ENCODE assay signal across 11 cellular contexts in the genomic region with DNA sequence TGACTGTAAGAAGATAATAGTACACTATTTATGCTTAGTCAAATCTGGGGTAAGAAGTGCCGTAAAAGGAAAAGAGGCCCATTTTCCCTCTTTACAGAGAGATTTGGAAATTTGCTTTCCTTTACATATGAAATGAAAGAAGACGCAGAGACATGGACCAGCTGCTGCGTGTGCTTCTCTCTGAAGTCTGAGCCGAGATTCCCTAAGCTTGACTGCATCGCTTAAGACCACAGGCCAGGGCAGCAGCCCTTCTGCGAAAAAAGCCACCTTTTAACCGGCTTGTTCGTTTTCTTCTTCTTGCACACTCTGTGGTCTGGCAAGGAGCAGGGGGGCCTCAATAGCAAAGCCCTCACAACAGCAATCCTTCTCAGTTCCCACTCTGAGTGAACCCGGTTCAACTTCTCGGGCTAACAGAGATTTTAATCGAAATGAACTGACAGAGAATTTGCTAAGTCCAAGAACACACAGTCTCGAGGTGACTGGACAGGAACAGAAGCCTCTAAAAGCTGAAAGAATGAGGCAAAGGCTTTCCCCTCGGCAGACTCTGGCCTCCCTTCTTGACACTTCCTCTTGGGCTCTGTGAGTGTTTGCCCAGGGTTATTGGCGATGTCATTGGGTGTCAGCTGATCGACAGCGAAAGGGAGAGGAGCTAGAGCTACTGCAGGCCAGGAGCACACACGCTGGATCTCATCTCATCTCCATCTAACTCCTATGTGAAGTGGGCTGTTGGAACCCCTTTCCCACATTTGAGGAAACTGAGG.
DNase-seq lines count a peak whose midpoint lies in the region; ATAC-seq and TF ChIP-seq lines count a peak whose summit lies in the region.
"Had no signal": no experiment of that assay in that cellular context is flagged by ENCODE, and none has a peak within 500 bp of the region (broad histone marks: within the 10 kb centered on the region; RNA-seq: fewer than 3 reads in every experiment).

No MANE protein-coding gene starts in this region.

- no peak overlapping the region for H3K4ac ChIP-seq in mesendoderm (ENCODE audit: low read depth, low read length)

- no peak overlapping the region for H3K56ac ChIP-seq in mesendoderm (ENCODE audit: low read length)

- TF ChIP-seq POLR2A in esophagus muscularis mucosa (IDR thresholded peaks at IDR 0.05; ENCODE audit: low read depth): no peak

- no peaks in the 10 kb centered on the region for H3K27me3 ChIP-seq in esophagus muscularis mucosa
- H3K27me3 ChIP-seq in mesendoderm (ENCODE audit: insufficient read depth, low read length, poor library complexity): no peaks in the 10 kb centered on the region
- no peaks in the 10 kb centered on the region for H3K27me3 ChIP-seq in upper lobe of right lung
- H3K27me3 ChIP-seq: Peyer's patch had no signal

- H2BK15ac ChIP-seq in mesendoderm (replicated peaks; ENCODE audit: low read depth): no peak overlapping the region

- intact Hi-C loops in esophagus muscularis mucosa (cut with DNase I) (no loop called here), upper lobe of right lung (cut with DNase I) (no loop called here)

- H2AK5ac ChIP-seq in mesendoderm (ENCODE audit: low read length): no peak overlapping the region

- no peak overlapping the region for H2BK5ac ChIP-seq in mesendoderm (ENCODE audit: low read length)

- H3K4me1 ChIP-seq in esophagus muscularis mucosa (peaks cover 0 to 6% (median 0%) of the 10 kb centered on the region in 4 donors), mesendoderm (ENCODE audit: control insufficient read depth, low read depth, low read length) (no peaks in the 10 kb centered on the region), upper lobe of right lung (no peaks in the 10 kb centered on the region)
- H3K4me1 ChIP-seq: Peyer's patch, prostate gland had no signal

- 52% methylated on average over 17 of the region's 17 CpGs for whole genome bisulfite sequencing in esophagus muscularis mucosa
- WGBS in mesendoderm (ENCODE audit: extremely low coverage, insufficient coverage, low lambda C conversion rate): no CpG with 5 or more reads among the region's 17 CpGs

- DNase-seq in MV-4-11 (lab: John Stamatoyannopoulos, UW) (peak; percentile 75), esophagus muscularis mucosa (ENCODE audit: extremely low spot score) (no peak), mesendoderm (peak; percentile 28), upper lobe of right lung (no peak), NCI-H2081 (lab: John Stamatoyannopoulos, UW) (no peak)
- DNase-seq: activated CD4-positive, alpha-beta T cell treated with anti-CD3 and anti-CD28 coated beads, Interleukin-2, amount 50 U/mL, for 1 hour; effector memory CD4-positive, alpha-beta T cell; Peyer's patch had no signal

- H4K8ac ChIP-seq in mesendoderm (ENCODE audit: low read depth, low read length): no peak overlapping the region

- no peaks in the 10 kb centered on the region for H3K79me1 ChIP-seq in mesendoderm (ENCODE audit: low read length)

- no peak overlapping the region for H3K4me2 ChIP-seq in mesendoderm (ENCODE audit: low read length)

- H3K27ac ChIP-seq in esophagus muscularis mucosa (replicated peaks in 1 of 4) (peak overlapping the region; percentile 9 to 53 (median 30)), mesendoderm (ENCODE audit: low read depth, low read length) (no peak overlapping the region), upper lobe of right lung (no peak overlapping the region)

- TF ChIP-seq EP300 in esophagus muscularis mucosa (IDR thresholded peaks at IDR 0.05): no peak

- no peak overlapping the region for H3K23ac ChIP-seq in mesendoderm (ENCODE audit: low read length)

- no peak overlapping the region for H3K4me3 ChIP-seq in esophagus muscularis mucosa
- no peak overlapping the region for H3K4me3 ChIP-seq in mesendoderm (ENCODE audit: low read length)
- no peak overlapping the region for H3K4me3 ChIP-seq in upper lobe of right lung
- H3K4me3 ChIP-seq: Peyer's patch, prostate gland had no signal

- TF ChIP-seq CTCF in esophagus muscularis mucosa (IDR thresholded peaks at IDR 0.05) (no peak), upper lobe of right lung (IDR thresholded peaks at IDR 0.05) (no peak)

- ATAC-seq in upper lobe of right lung: peak; percentile 82
- no peak for ATAC-seq in HG03565 (IDR thresholded peaks at IDR 0.05; ENCODE audit: unreplicated experiment)
- no peak for ATAC-seq in HG03521 (IDR thresholded peaks at IDR 0.05; ENCODE audit: unreplicated experiment)

- no peak overlapping the region for H4K5ac ChIP-seq in mesendoderm (ENCODE audit: low read length)

- H3K79me2 ChIP-seq in mesendoderm (ENCODE audit: control insufficient read depth, insufficient read depth, low read length): no peaks in the 10 kb centered on the region

- H3K18ac ChIP-seq in mesendoderm (ENCODE audit: low read length): no peak overlapping the region

- H3K9me3 ChIP-seq in esophagus muscularis mucosa (no peaks in the 10 kb centered on the region), upper lobe of right lung (no peaks in the 10 kb centered on the region)
- H3K9me3 ChIP-seq: Peyer's patch, prostate gland had no signal

- no peak overlapping the region for H3K9ac ChIP-seq in mesendoderm (ENCODE audit: low read length)

- H3K36me3 ChIP-seq in esophagus muscularis mucosa (no peaks in the 10 kb centered on the region), mesendoderm (ENCODE audit: control insufficient read depth, insufficient read depth, low read length) (no peaks in the 10 kb centered on the region), upper lobe of right lung (no peaks in the 10 kb centered on the region)
- H3K36me3 ChIP-seq: Peyer's patch, prostate gland had no signal

- H2BK120ac ChIP-seq in mesendoderm (ENCODE audit: low read depth, low read length): no peak overlapping the region

Comparison
In these comparisons a context has a peak if more than half of its experiments do, and no peak if none do; other contexts are left out.
1. DNase-seq: peak in MV-4-11 (single experiment) and mesendoderm (single experiment); none in esophagus muscularis mucosa (single experiment), upper lobe of right lung (single experiment) and NCI-H2081 (0 of 2).
2. H3K27ac ChIP-seq: peak in esophagus muscularis mucosa (4 of 4); none in mesendoderm (single experiment) and upper lobe of right lung (single experiment).